7 cellular contexts compared by ENCODE assay signal in the genomic region with DNA sequence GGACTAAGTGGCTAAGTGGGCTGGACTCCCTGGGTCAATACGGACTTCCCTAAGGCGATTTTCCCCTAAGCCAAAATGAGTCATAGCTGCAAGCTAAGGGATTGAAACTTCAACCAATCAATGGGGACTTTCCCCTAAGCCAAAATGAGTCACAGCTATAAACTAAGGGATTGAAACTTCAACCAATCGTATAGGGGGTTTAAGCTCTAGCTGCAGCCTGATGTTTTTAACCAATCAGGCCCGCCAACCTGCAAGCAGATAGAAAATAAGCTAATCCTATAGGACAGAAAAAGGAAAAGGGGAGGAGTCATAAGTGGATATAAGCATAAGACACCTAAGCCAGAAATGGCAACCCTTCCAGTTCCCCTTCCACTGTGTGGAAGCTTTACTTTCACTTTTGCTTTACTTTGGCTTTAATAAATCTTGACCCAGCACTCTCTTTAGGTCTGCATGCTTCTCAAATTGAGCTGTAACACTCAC.
A peak's percentile ranks its signal among the peaks of the same experiment; 100 is the strongest.
DNase-seq lines count a peak whose midpoint lies in the region; ATAC-seq, FAIRE-seq and TF ChIP-seq lines count a peak whose summit lies in the region.

No MANE protein-coding gene starts in this region.

- H3K4me1 Mint-ChIP-seq in central memory CD8-positive, alpha-beta T cell = no peaks in the 10 kb centered on the region

- no peaks in the 10 kb centered on the region for H3K36me3 Mint-ChIP-seq in central memory CD8-positive, alpha-beta T cell (ENCODE audit: insufficient read depth)

- no peak overlapping the region for H3K27ac ChIP-seq in coronary artery

- H3K4me3 ChIP-seq in coronary artery = no peak overlapping the region

- FAIRE-seq in HTR-8/SVneo (lab: Jason Lieb, UNC) = no peak

- DNase-seq in central memory CD8-positive, alpha-beta T cell (ENCODE audit: low spot score in 2 of 2) = no peak
- DNase-seq in SKM-1 treated with dmso at 0.1 percent for 144 hours (lab: John Stamatoyannopoulos, UW; ENCODE audit: unreplicated experiment) (no peak), HTR-8/SVneo (ENCODE audit: insufficient read length, low spot score) (no peak), coronary artery (ENCODE audit: low spot score) (no peak)

- H3K27me3 Mint-ChIP-seq in central memory CD8-positive, alpha-beta T cell = no peaks in the 10 kb centered on the region

- H3K9me3 Mint-ChIP-seq in central memory CD8-positive, alpha-beta T cell = no peaks in the 10 kb centered on the region

- TF ChIP-seq CTCF in coronary artery (IDR thresholded peaks at IDR 0.05) = no peak

- peak overlapping the region; percentile 40 for H3K4me3 Mint-ChIP-seq in central memory CD8-positive, alpha-beta T cell

- ATAC-seq in GM18858 (IDR thresholded peaks at IDR 0.05; ENCODE audit: unreplicated experiment) (peak; percentile 80), GM21447 (IDR thresholded peaks at IDR 0.05; ENCODE audit: unreplicated experiment) (peak; percentile 65), HG03378 (IDR thresholded peaks at IDR 0.05; ENCODE audit: unreplicated experiment) (peak; percentile 86)
- ATAC-seq in central memory CD8-positive, alpha-beta T cell (replicated peaks; ENCODE audit: extremely low read depth, poor library complexity, severe bottlenecking) = no peak

- H3K27ac Mint-ChIP-seq in central memory CD8-positive, alpha-beta T cell (ENCODE audit: low read depth) = peak overlapping the region; percentile 38
